Comparison of ENCODE assay signal across 1 cellular context in the genomic region with DNA sequence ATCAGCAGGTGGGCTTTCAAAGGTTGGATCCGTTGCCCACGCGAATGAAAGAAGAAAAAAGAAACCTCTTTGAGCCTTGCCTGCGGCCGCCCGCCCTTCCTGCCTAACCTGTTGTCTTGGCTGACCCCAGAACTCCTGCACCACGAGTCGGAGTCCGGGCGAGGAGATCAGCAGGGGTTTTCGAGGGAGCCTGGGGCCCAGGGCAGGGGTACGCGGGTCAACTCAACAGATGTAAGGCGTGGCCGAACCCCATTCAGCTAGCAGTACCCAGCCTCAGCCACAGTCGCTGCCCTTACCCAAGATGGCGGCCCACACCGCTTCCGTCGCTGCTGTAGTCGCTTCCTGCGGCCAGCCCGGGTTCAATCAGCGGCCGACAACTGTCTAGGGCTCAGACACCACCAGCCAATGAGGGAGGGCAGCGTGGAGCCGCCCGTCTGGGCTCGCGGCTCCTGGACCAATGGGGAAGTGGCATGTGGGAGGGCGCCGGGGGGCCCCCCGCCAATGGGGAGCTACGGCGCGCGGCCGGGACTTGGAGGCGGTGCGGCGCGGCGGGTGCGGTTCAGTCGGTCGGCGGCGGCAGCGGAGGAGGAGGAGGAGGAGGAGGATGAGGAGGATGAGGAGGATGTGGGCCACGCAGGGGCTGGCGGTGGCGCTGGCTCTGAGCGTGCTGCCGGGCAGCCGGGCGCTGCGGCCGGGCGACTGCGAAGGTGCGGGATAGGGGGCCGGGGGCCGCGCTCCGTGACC.
A peak's percentile ranks its signal among the peaks of the same experiment; 100 is the strongest.
TF ChIP-seq lines count a peak whose summit lies in the region.

A gene (plus strand): TSS at position 562 of the 744 bp plus-strand sequence. CDS start 52 bp downstream, at position 614.

TF ChIP-seq in HepG2, 621 proteins besides CTCF, POLR2A, EP300 and RAD21 (continued from another document and continues in another):
- TF ChIP-seq, protein P1, sequence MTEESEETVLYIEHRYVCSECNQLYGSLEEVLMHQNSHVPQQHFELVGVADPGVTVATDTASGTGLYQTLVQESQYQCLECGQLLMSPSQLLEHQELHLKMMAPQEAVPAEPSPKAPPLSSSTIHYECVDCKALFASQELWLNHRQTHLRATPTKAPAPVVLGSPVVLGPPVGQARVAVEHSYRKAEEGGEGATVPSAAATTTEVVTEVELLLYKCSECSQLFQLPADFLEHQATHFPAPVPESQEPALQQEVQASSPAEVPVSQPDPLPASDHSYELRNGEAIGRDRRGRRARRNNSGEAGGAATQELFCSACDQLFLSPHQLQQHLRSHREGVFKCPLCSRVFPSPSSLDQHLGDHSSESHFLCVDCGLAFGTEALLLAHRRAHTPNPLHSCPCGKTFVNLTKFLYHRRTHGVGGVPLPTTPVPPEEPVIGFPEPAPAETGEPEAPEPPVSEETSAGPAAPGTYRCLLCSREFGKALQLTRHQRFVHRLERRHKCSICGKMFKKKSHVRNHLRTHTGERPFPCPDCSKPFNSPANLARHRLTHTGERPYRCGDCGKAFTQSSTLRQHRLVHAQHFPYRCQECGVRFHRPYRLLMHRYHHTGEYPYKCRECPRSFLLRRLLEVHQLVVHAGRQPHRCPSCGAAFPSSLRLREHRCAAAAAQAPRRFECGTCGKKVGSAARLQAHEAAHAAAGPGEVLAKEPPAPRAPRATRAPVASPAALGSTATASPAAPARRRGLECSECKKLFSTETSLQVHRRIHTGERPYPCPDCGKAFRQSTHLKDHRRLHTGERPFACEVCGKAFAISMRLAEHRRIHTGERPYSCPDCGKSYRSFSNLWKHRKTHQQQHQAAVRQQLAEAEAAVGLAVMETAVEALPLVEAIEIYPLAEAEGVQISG (CRISPR knock-in tag; IDR thresholded peaks at IDR 0.05): peak; percentile 88
- TF ChIP-seq MED1 (CRISPR knock-in tag; IDR thresholded peaks at IDR 0.05) (peak; percentile 64; the same call in 1 of the 2 replicates), TOPORS (CRISPR knock-in tag; IDR thresholded peaks at IDR 0.05) (peak; percentile 70; the same call in 1 of the 2 replicates), ZBTB38 (CRISPR knock-in tag; IDR thresholded peaks at IDR 0.05) (0 out of 2 replicates have a peak, but pooled peaks have one; percentile 27), KDM1A (CRISPR knock-in tag; IDR thresholded peaks at IDR 0.05) (no peak), FOXM1 (CRISPR knock-in tag; IDR thresholded peaks at IDR 0.05) (0 out of 2 replicates have a peak, but pooled peaks have one; percentile 21), MAFK (conservative IDR thresholded peaks at IDR 0.05 in 1 of 2, IDR thresholded peaks at IDR 0.05 in 1 of 2; ENCODE audit: low read length in 2 of 2) (no peak), NR1H2 (CRISPR knock-in tag; IDR thresholded peaks at IDR 0.05; ENCODE audit: borderline replicate concordance, low read depth) (no peak), ARNTL (CRISPR knock-in tag; IDR thresholded peaks at IDR 0.05) (no peak; the same call in 1 of the 2 replicates), RNF2 (conservative IDR thresholded peaks at IDR 0.05; ENCODE audit: low read depth) (no peak), CHCHD3 (CRISPR knock-in tag; IDR thresholded peaks at IDR 0.05) (0 out of 2 replicates have a peak, but pooled peaks have one; percentile 24), CBFB (CRISPR knock-in tag; IDR thresholded peaks at IDR 0.05) (peak; percentile 90), SP2 (CRISPR knock-in tag; IDR thresholded peaks at IDR 0.05) (peak; percentile 98), KLF16 (CRISPR knock-in tag; IDR thresholded peaks at IDR 0.05) (no peak), ZNF136 (CRISPR knock-in tag; IDR thresholded peaks at IDR 0.05; ENCODE audit: low read depth) (peak; percentile 93; the same call in 1 of the 2 replicates), KDM3A (CRISPR knock-in tag; IDR thresholded peaks at IDR 0.05; ENCODE audit: low read depth) (no peak), GATA4 (IDR thresholded peaks at IDR 0.05; ENCODE audit: borderline replicate concordance, low read depth) (peak; percentile 42; the same call in 1 of the 2 replicates), TAF1 (CRISPR knock-in tag; IDR thresholded peaks at IDR 0.05) (peak; percentile 93), KLF12 (CRISPR knock-in tag; IDR thresholded peaks at IDR 0.05; ENCODE audit: borderline replicate concordance) (peak; percentile 77), ZNF205 (CRISPR knock-in tag; IDR thresholded peaks at IDR 0.05) (no peak), SIN3B (IDR thresholded peaks at IDR 0.05; ENCODE audit: low read length) (no peak; the same call in 1 of the 2 replicates), ATAD3A (CRISPR knock-in tag; IDR thresholded peaks at IDR 0.05) (no peak), NCOA2 (CRISPR knock-in tag; IDR thresholded peaks at IDR 0.05) (no peak; the same call in 1 of the 2 replicates), HDAC1 (CRISPR knock-in tag; IDR thresholded peaks at IDR 0.05) (peak; percentile 68), JUNB (CRISPR knock-in tag; IDR thresholded peaks at IDR 0.05; ENCODE audit: borderline replicate concordance) (no peak), ZNF20 (CRISPR knock-in tag; IDR thresholded peaks at IDR 0.05) (no peak)
- TF ChIP-seq, protein P2, sequence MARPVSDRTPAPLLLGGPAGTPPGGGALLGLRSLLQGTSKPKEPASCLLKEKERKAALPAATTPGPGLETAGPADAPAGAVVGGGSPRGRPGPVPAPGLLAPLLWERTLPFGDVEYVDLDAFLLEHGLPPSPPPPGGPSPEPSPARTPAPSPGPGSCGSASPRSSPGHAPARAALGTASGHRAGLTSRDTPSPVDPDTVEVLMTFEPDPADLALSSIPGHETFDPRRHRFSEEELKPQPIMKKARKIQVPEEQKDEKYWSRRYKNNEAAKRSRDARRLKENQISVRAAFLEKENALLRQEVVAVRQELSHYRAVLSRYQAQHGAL (CRISPR knock-in tag; IDR thresholded peaks at IDR 0.05; ENCODE audit: not compliant biosample characterization): peak; percentile 56
- TF ChIP-seq, protein P3, sequence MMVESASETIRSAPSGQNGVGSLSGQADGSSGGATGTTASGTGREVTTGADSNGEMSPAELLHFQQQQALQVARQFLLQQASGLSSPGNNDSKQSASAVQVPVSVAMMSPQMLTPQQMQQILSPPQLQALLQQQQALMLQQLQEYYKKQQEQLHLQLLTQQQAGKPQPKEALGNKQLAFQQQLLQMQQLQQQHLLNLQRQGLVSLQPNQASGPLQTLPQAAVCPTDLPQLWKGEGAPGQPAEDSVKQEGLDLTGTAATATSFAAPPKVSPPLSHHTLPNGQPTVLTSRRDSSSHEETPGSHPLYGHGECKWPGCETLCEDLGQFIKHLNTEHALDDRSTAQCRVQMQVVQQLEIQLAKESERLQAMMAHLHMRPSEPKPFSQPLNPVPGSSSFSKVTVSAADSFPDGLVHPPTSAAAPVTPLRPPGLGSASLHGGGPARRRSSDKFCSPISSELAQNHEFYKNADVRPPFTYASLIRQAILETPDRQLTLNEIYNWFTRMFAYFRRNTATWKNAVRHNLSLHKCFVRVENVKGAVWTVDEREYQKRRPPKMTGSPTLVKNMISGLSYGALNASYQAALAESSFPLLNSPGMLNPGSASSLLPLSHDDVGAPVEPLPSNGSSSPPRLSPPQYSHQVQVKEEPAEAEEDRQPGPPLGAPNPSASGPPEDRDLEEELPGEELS (CRISPR knock-in tag; IDR thresholded peaks at IDR 0.05): no peak; the same call in 1 of the 2 replicates
- TF ChIP-seq, protein P4, sequence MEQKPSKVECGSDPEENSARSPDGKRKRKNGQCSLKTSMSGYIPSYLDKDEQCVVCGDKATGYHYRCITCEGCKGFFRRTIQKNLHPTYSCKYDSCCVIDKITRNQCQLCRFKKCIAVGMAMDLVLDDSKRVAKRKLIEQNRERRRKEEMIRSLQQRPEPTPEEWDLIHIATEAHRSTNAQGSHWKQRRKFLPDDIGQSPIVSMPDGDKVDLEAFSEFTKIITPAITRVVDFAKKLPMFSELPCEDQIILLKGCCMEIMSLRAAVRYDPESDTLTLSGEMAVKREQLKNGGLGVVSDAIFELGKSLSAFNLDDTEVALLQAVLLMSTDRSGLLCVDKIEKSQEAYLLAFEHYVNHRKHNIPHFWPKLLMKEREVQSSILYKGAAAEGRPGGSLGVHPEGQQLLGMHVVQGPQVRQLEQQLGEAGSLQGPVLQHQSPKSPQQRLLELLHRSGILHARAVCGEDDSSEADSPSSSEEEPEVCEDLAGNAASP (CRISPR knock-in tag; IDR thresholded peaks at IDR 0.05; ENCODE audit: borderline replicate concordance): 0 out of 2 replicates have a peak, but pooled peaks have one; percentile 20
- TF ChIP-seq, protein P5, sequence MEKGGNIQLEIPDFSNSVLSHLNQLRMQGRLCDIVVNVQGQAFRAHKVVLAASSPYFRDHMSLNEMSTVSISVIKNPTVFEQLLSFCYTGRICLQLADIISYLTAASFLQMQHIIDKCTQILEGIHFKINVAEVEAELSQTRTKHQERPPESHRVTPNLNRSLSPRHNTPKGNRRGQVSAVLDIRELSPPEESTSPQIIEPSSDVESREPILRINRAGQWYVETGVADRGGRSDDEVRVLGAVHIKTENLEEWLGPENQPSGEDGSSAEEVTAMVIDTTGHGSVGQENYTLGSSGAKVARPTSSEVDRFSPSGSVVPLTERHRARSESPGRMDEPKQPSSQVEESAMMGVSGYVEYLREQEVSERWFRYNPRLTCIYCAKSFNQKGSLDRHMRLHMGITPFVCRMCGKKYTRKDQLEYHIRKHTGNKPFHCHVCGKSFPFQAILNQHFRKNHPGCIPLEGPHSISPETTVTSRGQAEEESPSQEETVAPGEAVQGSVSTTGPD (CRISPR knock-in tag; IDR thresholded peaks at IDR 0.05): no peak
- TF ChIP-seq, protein P6, sequence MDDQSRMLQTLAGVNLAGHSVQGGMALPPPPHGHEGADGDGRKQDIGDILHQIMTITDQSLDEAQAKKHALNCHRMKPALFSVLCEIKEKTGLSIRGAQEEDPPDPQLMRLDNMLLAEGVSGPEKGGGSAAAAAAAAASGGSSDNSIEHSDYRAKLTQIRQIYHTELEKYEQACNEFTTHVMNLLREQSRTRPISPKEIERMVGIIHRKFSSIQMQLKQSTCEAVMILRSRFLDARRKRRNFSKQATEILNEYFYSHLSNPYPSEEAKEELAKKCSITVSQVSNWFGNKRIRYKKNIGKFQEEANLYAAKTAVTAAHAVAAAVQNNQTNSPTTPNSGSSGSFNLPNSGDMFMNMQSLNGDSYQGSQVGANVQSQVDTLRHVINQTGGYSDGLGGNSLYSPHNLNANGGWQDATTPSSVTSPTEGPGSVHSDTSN (CRISPR knock-in tag; IDR thresholded peaks at IDR 0.05; ENCODE audit: borderline replicate concordance): no peak
- TF ChIP-seq, protein P7, sequence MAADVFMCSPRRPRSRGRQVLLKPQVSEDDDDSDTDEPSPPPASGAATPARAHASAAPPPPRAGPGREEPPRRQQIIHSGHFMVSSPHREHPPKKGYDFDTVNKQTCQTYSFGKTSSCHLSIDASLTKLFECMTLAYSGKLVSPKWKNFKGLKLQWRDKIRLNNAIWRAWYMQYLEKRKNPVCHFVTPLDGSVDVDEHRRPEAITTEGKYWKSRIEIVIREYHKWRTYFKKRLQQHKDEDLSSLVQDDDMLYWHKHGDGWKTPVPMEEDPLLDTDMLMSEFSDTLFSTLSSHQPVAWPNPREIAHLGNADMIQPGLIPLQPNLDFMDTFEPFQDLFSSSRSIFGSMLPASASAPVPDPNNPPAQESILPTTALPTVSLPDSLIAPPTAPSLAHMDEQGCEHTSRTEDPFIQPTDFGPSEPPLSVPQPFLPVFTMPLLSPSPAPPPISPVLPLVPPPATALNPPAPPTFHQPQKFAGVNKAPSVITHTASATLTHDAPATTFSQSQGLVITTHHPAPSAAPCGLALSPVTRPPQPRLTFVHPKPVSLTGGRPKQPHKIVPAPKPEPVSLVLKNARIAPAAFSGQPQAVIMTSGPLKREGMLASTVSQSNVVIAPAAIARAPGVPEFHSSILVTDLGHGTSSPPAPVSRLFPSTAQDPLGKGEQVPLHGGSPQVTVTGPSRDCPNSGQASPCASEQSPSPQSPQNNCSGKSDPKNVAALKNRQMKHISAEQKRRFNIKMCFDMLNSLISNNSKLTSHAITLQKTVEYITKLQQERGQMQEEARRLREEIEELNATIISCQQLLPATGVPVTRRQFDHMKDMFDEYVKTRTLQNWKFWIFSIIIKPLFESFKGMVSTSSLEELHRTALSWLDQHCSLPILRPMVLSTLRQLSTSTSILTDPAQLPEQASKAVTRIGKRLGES (CRISPR knock-in tag; IDR thresholded peaks at IDR 0.05; ENCODE audit: borderline replicate concordance): no peak
- TF ChIP-seq, protein P8, sequence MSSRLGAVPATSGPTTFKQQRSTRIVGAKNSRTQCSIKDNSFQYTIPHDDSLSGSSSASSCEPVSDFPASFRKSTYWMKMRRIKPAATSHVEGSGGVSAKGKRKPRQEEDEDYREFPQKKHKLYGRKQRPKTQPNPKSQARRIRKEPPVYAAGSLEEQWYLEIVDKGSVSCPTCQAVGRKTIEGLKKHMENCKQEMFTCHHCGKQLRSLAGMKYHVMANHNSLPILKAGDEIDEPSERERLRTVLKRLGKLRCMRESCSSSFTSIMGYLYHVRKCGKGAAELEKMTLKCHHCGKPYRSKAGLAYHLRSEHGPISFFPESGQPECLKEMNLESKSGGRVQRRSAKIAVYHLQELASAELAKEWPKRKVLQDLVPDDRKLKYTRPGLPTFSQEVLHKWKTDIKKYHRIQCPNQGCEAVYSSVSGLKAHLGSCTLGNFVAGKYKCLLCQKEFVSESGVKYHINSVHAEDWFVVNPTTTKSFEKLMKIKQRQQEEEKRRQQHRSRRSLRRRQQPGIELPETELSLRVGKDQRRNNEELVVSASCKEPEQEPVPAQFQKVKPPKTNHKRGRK (CRISPR knock-in tag; IDR thresholded peaks at IDR 0.05): no peak
- TF ChIP-seq, protein P9, sequence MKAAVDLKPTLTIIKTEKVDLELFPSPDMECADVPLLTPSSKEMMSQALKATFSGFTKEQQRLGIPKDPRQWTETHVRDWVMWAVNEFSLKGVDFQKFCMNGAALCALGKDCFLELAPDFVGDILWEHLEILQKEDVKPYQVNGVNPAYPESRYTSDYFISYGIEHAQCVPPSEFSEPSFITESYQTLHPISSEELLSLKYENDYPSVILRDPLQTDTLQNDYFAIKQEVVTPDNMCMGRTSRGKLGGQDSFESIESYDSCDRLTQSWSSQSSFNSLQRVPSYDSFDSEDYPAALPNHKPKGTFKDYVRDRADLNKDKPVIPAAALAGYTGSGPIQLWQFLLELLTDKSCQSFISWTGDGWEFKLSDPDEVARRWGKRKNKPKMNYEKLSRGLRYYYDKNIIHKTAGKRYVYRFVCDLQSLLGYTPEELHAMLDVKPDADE (CRISPR knock-in tag; IDR thresholded peaks at IDR 0.05): no peak
- TF ChIP-seq, protein P10, sequence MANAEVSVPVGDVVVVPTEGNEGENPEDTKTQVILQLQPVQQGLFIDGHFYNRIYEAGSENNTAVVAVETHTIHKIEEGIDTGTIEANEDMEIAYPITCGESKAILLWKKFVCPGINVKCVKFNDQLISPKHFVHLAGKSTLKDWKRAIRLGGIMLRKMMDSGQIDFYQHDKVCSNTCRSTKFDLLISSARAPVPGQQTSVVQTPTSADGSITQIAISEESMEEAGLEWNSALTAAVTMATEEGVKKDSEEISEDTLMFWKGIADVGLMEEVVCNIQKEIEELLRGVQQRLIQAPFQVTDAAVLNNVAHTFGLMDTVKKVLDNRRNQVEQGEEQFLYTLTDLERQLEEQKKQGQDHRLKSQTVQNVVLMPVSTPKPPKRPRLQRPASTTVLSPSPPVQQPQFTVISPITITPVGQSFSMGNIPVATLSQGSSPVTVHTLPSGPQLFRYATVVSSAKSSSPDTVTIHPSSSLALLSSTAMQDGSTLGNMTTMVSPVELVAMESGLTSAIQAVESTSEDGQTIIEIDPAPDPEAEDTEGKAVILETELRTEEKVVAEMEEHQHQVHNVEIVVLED (CRISPR knock-in tag; IDR thresholded peaks at IDR 0.05; ENCODE audit: borderline replicate concordance): peak; percentile 94
- TF ChIP-seq, protein P11, sequence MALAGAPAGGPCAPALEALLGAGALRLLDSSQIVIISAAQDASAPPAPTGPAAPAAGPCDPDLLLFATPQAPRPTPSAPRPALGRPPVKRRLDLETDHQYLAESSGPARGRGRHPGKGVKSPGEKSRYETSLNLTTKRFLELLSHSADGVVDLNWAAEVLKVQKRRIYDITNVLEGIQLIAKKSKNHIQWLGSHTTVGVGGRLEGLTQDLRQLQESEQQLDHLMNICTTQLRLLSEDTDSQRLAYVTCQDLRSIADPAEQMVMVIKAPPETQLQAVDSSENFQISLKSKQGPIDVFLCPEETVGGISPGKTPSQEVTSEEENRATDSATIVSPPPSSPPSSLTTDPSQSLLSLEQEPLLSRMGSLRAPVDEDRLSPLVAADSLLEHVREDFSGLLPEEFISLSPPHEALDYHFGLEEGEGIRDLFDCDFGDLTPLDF (CRISPR knock-in tag; IDR thresholded peaks at IDR 0.05): peak; percentile 61; the same call in 1 of the 2 replicates
